ENCODE assay signal across 23 cellular contexts in the genomic region with DNA sequence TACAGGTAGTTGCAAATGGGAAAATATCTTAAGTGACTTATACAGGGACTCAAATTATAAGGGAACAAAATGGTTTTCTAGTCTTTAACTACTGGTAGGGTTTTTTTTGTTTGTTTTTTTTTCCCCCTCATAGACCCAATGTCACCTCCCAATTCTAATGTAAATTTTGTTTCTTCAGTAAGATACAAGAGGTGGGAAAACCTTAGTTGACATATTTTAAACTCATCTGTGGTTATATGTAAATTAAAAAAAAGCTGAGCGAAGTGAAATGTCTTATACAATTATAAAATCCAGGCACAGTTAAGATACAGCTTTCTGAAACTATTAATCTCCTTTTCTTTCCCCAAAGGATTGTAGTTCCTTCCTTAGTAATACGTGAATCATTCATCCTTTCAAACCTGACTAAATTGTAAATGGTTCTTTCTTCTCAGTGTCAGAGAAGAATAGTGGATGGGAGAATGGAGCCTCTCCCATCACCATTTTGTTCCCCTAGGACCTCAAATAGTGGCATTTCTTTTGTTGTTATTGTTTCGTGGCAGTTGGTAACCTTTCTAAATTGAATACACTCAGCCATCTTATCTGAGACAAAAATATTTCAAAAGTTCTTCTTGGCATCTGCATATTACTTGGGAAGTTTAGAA.
"Had no signal": no experiment of that assay in that cellular context is flagged by ENCODE, and none has a peak within 500 bp of the region (broad histone marks: within the 10 kb centered on the region; RNA-seq: fewer than 3 reads in every experiment).

No MANE protein-coding gene starts in this region.

- H3K9me3 Mint-ChIP-seq: activated T-helper 17 cell treated with anti-CD3 and anti-CD28 coated beads, Interleukin-2, amount 50 U/mL, for 72 hours; immature natural killer cell; naive thymus-derived CD8-positive, alpha-beta T cell; stimulated activated naive CD8-positive, alpha-beta T cell treated with anti-CD3 and anti-CD28 coated beads, Interleukin-15, Interleukin-2, amounts not matched to agents 100 ng/mL and 50 ng/mL, for 24 hours had no signal

- H3K9ac ChIP-seq: parathyroid adenoma had no signal

- ATAC-seq: activated CD4-positive, CD25-positive, alpha-beta regulatory T cell treated with anti-CD3 and anti-CD28 coated beads, Interleukin-2, amount 50 U/mL, for 24 hours; activated CD8-positive, alpha-beta T cell treated with anti-CD3 and anti-CD28 coated beads, Interleukin-2, amount 10 ng/mL, durations not matched to agents 7 days and 5 days; activated T-helper 17 cell treated with anti-CD3 and anti-CD28 coated beads, Interleukin-2, amount 50 U/mL, for 72 hours; body of pancreas; left lobe of liver; naive thymus-derived CD8-positive, alpha-beta T cell; right cardiac atrium had no signal

- H2AFZ ChIP-seq: hepatocyte, parathyroid adenoma had no signal

- H3K79me2 ChIP-seq: parathyroid adenoma had no signal

- H3K9me3 ChIP-seq: body of pancreas, neutrophil, tibial artery had no signal

- H3K27me3 ChIP-seq: body of pancreas, cardiac muscle cell, hepatocyte, neutrophil, tibial artery had no signal

- H3K36me3 ChIP-seq: neutrophil had no signal

- H3K27ac Mint-ChIP-seq: activated CD8-positive, alpha-beta T cell treated with anti-CD3 and anti-CD28 coated beads, Interleukin-2, amount 10 ng/mL, durations not matched to agents 7 days and 5 days; activated naive CD8-positive, alpha-beta T cell; activated T-helper 17 cell treated with anti-CD3 and anti-CD28 coated beads, Interleukin-2, amount 50 U/mL, for 72 hours; stimulated activated naive CD8-positive, alpha-beta T cell treated with anti-CD3 and anti-CD28 coated beads, Interleukin-15, Interleukin-2, amounts not matched to agents 100 ng/mL and 50 ng/mL, for 24 hours had no signal

- H3K4me3 ChIP-seq: body of pancreas, cardiac muscle cell, hepatocyte, lung, tibial artery had no signal

- DNase-seq: activated CD4-positive, alpha-beta T cell treated with anti-CD3 and anti-CD28 coated beads, Interleukin-2, amount 50 U/mL, for 1 hour; activated CD8-positive, alpha-beta T cell treated with anti-CD3 and anti-CD28 coated beads, Interleukin-2, amount 10 ng/mL, durations not matched to agents 7 days and 5 days; activated T-cell treated with anti-CD3 and anti-CD28 coated beads, Interleukin-2, amount 50 U/mL, for 1 hour; amniotic stem cell; body of pancreas; effector CD4-positive, alpha-beta T cell; foreskin melanocyte; glutamatergic neuron; immature natural killer cell; naive thymus-derived CD8-positive, alpha-beta T cell; right cardiac atrium; stimulated activated CD4-positive, alpha-beta T cell treated with anti-CD3 and anti-CD28 coated beads, Interleukin-12 subunit alpha, Interleukin-12 subunit beta, amount 100 ng/mL, for 4 hours; tibial artery had no signal

- H3K4me1 Mint-ChIP-seq: activated T-helper 17 cell treated with anti-CD3 and anti-CD28 coated beads, Interleukin-2, amount 50 U/mL, for 72 hours had no signal

- H3K4me1 ChIP-seq: parathyroid adenoma had no signal

- H3K27ac ChIP-seq: body of pancreas, neutrophil, parathyroid adenoma, tibial artery had no signal

- H3K4me3 Mint-ChIP-seq: activated CD8-positive, alpha-beta T cell treated with anti-CD3 and anti-CD28 coated beads, Interleukin-2, amount 10 ng/mL, durations not matched to agents 7 days and 5 days; activated naive CD8-positive, alpha-beta T cell; activated T-helper 17 cell treated with anti-CD3 and anti-CD28 coated beads, Interleukin-2, amount 50 U/mL, for 72 hours; immature natural killer cell; naive thymus-derived CD8-positive, alpha-beta T cell; stimulated activated naive CD8-positive, alpha-beta T cell treated with anti-CD3 and anti-CD28 coated beads, Interleukin-15, Interleukin-2, amounts not matched to agents 100 ng/mL and 50 ng/mL, for 24 hours had no signal

- H3K27me3 Mint-ChIP-seq: activated naive CD8-positive, alpha-beta T cell; activated T-helper 17 cell treated with anti-CD3 and anti-CD28 coated beads, Interleukin-2, amount 50 U/mL, for 72 hours; naive thymus-derived CD8-positive, alpha-beta T cell; stimulated activated naive CD8-positive, alpha-beta T cell treated with anti-CD3 and anti-CD28 coated beads, Interleukin-15, Interleukin-2, amounts not matched to agents 100 ng/mL and 50 ng/mL, for 24 hours had no signal
